13 cellular contexts compared by ENCODE assay signal in genomic region chr5:14008819-14009311, GRCh38.
DNase-seq lines count a peak whose midpoint lies in the region; ATAC-seq and TF ChIP-seq lines count a peak whose summit lies in the region.
"Had no signal": no experiment of that assay in that cellular context is flagged by ENCODE, and none has a peak within 500 bp of the region (broad histone marks: within the 10 kb centered on the region; RNA-seq: fewer than 3 reads in every experiment).

No MANE protein-coding gene starts in this region.

- H3K36me3 ChIP-seq in prostate gland (no peaks in the 10 kb centered on the region), left ventricle myocardium inferior (no peaks in the 10 kb centered on the region)

- peaks cover 8% of the 10 kb centered on the region for H3K27me3 Mint-ChIP-seq in endothelial cell (ENCODE audit: unreplicated experiment)
- peaks cover 19% of the 10 kb centered on the region for H3K27me3 Mint-ChIP-seq in progenitor cell of endocrine pancreas

- intact Hi-C loops in prostate gland (cut with DNase I): no loop called here
- intact Hi-C loops in left ventricle myocardium inferior (cut with micrococcal nuclease): no loop called here

- no peak overlapping the region for H3K4me3 ChIP-seq in prostate gland
- no peak overlapping the region for H3K4me3 ChIP-seq in left ventricle myocardium inferior
- H3K4me3 ChIP-seq: testis had no signal

- H3K27me3 ChIP-seq in prostate gland (replicated peaks; ENCODE audit: insufficient read depth) (no peaks in the 10 kb centered on the region), left ventricle myocardium inferior (ENCODE audit: low read depth) (peaks cover under 1% of the 10 kb centered on the region)
- H3K27me3 ChIP-seq: testis had no signal

- H3K4me3 Mint-ChIP-seq in endothelial cell (ENCODE audit: unreplicated experiment): no peak overlapping the region
- H3K4me3 Mint-ChIP-seq in progenitor cell of endocrine pancreas (ENCODE audit: low read depth): no peak overlapping the region
- H3K4me3 Mint-ChIP-seq: activated naive CD8-positive, alpha-beta T cell treated with anti-CD3 and anti-CD28 coated beads for 36 hours; immature natural killer cell had no signal

- 28% methylated on average over 8 of the region's 8 CpGs for WGBS in prostate gland

- TF ChIP-seq CTCF in endothelial cell (IDR thresholded peaks at IDR 0.05; ENCODE audit: unreplicated experiment) (no peak), prostate gland (IDR thresholded peaks at IDR 0.05) (no peak), progenitor cell of endocrine pancreas (IDR thresholded peaks at IDR 0.05; ENCODE audit: unreplicated experiment) (no peak), left ventricle myocardium inferior (IDR thresholded peaks at IDR 0.05; ENCODE audit: borderline replicate concordance) (no peak)

- peak overlapping the region; percentile 49 to 71 for H3K27ac ChIP-seq in prostate gland
- no peak overlapping the region for H3K27ac ChIP-seq in left ventricle myocardium inferior (replicated peaks)
- H3K27ac ChIP-seq: testis had no signal

- H3K9me3 ChIP-seq in prostate gland: no peaks in the 10 kb centered on the region
- no peaks in the 10 kb centered on the region for H3K9me3 ChIP-seq in left ventricle myocardium inferior (replicated peaks)
- H3K9me3 ChIP-seq: testis had no signal

- DNase-seq in HCEC 1CT: peak; percentile 56
- DNase-seq in NCI-H510A treated with DMSO at 0.1 percent for 48 hours (lab: John Stamatoyannopoulos, UW): peak; percentile 93
- DNase-seq in endothelial cell (ENCODE audit: low spot score): peak; percentile 14
- peak; percentile 78 for DNase-seq in prostate gland (ENCODE audit: low spot score)
- DNase-seq in progenitor cell of endocrine pancreas (ENCODE audit: low spot score, unreplicated experiment): no peak
- no peak for DNase-seq in GM03348 (ENCODE audit: low spot score)
- no peak for DNase-seq in left ventricle myocardium inferior
- DNase-seq: activated naive CD8-positive, alpha-beta T cell treated with anti-CD3 and anti-CD28 coated beads for 36 hours; immature natural killer cell; KG1; NCI-H226; testis had no signal

- H3K27ac Mint-ChIP-seq in endothelial cell (ENCODE audit: unreplicated experiment): peak overlapping the region; percentile 86
- H3K27ac Mint-ChIP-seq in progenitor cell of endocrine pancreas: no peak overlapping the region
- H3K27ac Mint-ChIP-seq: activated naive CD8-positive, alpha-beta T cell treated with anti-CD3 and anti-CD28 coated beads for 36 hours; immature natural killer cell had no signal

- H3K36me3 Mint-ChIP-seq in endothelial cell (ENCODE audit: low read depth, unreplicated experiment) (no peaks in the 10 kb centered on the region), progenitor cell of endocrine pancreas (ENCODE audit: insufficient read depth) (no peaks in the 10 kb centered on the region)
- H3K36me3 Mint-ChIP-seq: activated naive CD8-positive, alpha-beta T cell treated with anti-CD3 and anti-CD28 coated beads for 36 hours; immature natural killer cell had no signal

- H3K4me1 ChIP-seq in prostate gland (replicated peaks) (no peaks in the 10 kb centered on the region), left ventricle myocardium inferior (peaks cover 16% of the 10 kb centered on the region)
- H3K4me1 ChIP-seq: testis had no signal

- ATAC-seq in HG02678 (IDR thresholded peaks at IDR 0.05; ENCODE audit: unreplicated experiment): no peak

- H3K9me3 Mint-ChIP-seq in endothelial cell (ENCODE audit: unreplicated experiment): no peaks in the 10 kb centered on the region
- no peaks in the 10 kb centered on the region for H3K9me3 Mint-ChIP-seq in progenitor cell of endocrine pancreas (ENCODE audit: low read depth)
- H3K9me3 Mint-ChIP-seq: activated naive CD8-positive, alpha-beta T cell treated with anti-CD3 and anti-CD28 coated beads for 36 hours; immature natural killer cell had no signal

- H3K4me1 Mint-ChIP-seq in endothelial cell (ENCODE audit: unreplicated experiment) (peaks cover 20% of the 10 kb centered on the region), progenitor cell of endocrine pancreas (ENCODE audit: low read depth) (peaks cover 3% of the 10 kb centered on the region)

- no peak for TF ChIP-seq POLR2A in prostate gland (IDR thresholded peaks at IDR 0.05)

Comparison
In these comparisons a context has a peak if more than half of its experiments do, and no peak if none do; other contexts are left out.
1. DNase-seq: peak in HCEC 1CT (single experiment), NCI-H510A treated with DMSO at 0.1 percent for 48 hours (single experiment), endothelial cell (single experiment) and prostate gland (single experiment); none in progenitor cell of endocrine pancreas (single experiment), GM03348 (single experiment) and left ventricle myocardium inferior (single experiment).